ENCODE assay signal across 9 cellular contexts in genomic region chr14:67934087-67934486, GRCh38.
DNase-seq lines count a peak whose midpoint lies in the region; ATAC-seq and TF ChIP-seq lines count a peak whose summit lies in the region.
"Had no signal": no experiment of that assay in that cellular context is flagged by ENCODE, and none has a peak within 500 bp of the region (broad histone marks: within the 10 kb centered on the region; RNA-seq: fewer than 3 reads in every experiment).

No MANE protein-coding gene starts in this region.

- ATAC-seq in RWPE2 (ENCODE audit: low read depth), result peak; percentile 96
- ATAC-seq in GM18519 (IDR thresholded peaks at IDR 0.05; ENCODE audit: low FRiP score, unreplicated experiment), result no peak
- ATAC-seq in HG03442 (IDR thresholded peaks at IDR 0.05; ENCODE audit: unreplicated experiment), result no peak

- H3K4me3 Mint-ChIP-seq in activated naive CD8-positive, alpha-beta T cell, result no peak overlapping the region
- H3K4me3 Mint-ChIP-seq in activated naive CD8-positive, alpha-beta T cell treated with anti-CD3 and anti-CD28 coated beads for 36 hours, result no peak overlapping the region
- H3K4me3 Mint-ChIP-seq in endothelial cell (ENCODE audit: unreplicated experiment), result no peak overlapping the region
- H3K4me3 Mint-ChIP-seq: natural killer cell treated with Interleukin-12 subunit alpha and Interleukin-12 subunit beta and Interleukin-15 and Interleukin-18, amount 100 ng/mL, for 72 hours had no signal

- H3K4me1 Mint-ChIP-seq in activated naive CD8-positive, alpha-beta T cell (ENCODE audit: low read depth), result peaks cover 7% of the 10 kb centered on the region
- H3K4me1 Mint-ChIP-seq in activated naive CD8-positive, alpha-beta T cell treated with anti-CD3 and anti-CD28 coated beads for 36 hours, result peaks cover 6% of the 10 kb centered on the region
- H3K4me1 Mint-ChIP-seq in endothelial cell (ENCODE audit: unreplicated experiment), result peaks cover 18% of the 10 kb centered on the region

- H3K36me3 Mint-ChIP-seq in activated naive CD8-positive, alpha-beta T cell, result peaks cover 11% of the 10 kb centered on the region
- peaks cover 12% of the 10 kb centered on the region for H3K36me3 Mint-ChIP-seq in activated naive CD8-positive, alpha-beta T cell treated with anti-CD3 and anti-CD28 coated beads for 36 hours
- H3K36me3 Mint-ChIP-seq in endothelial cell (ENCODE audit: low read depth, unreplicated experiment), result no peaks in the 10 kb centered on the region

- H3K27me3 ChIP-seq in RWPE2 (ENCODE audit: insufficient read depth, poor library complexity, severe bottlenecking), result no peaks in the 10 kb centered on the region

- H3K27ac Mint-ChIP-seq in activated naive CD8-positive, alpha-beta T cell, result peak overlapping the region; percentile 17
- no peak overlapping the region for H3K27ac Mint-ChIP-seq in activated naive CD8-positive, alpha-beta T cell treated with anti-CD3 and anti-CD28 coated beads for 36 hours
- peak overlapping the region; percentile 4 for H3K27ac Mint-ChIP-seq in endothelial cell (ENCODE audit: unreplicated experiment)

- H3K4me1 ChIP-seq in RWPE2 (ENCODE audit: insufficient read depth, poor library complexity, severe bottlenecking), result peaks cover 14% of the 10 kb centered on the region
- peaks cover 15% of the 10 kb centered on the region for H3K4me1 ChIP-seq in mesodermal cell (ENCODE audit: control insufficient read depth, insufficient read depth, low read length, poor library complexity, severe bottlenecking)

- H3K9me3 ChIP-seq in RWPE2 (ENCODE audit: severe bottlenecking) (peaks cover 4% of the 10 kb centered on the region), mesodermal cell (ENCODE audit: control insufficient read depth, low read length) (peaks cover 6% of the 10 kb centered on the region)

- DNase-seq in activated naive CD8-positive, alpha-beta T cell treated with anti-CD3 and anti-CD28 coated beads for 36 hours, result no peak
- DNase-seq in M059J (ENCODE audit: low read depth), result peak; percentile 79
- DNase-seq in RWPE2 (ENCODE audit: low spot score), result no peak
- peak; percentile 28 for DNase-seq in endothelial cell (ENCODE audit: low spot score)

- peaks cover 16% of the 10 kb centered on the region for H3K9me3 Mint-ChIP-seq in activated naive CD8-positive, alpha-beta T cell (ENCODE audit: low read depth)
- peaks cover 14% of the 10 kb centered on the region for H3K9me3 Mint-ChIP-seq in activated naive CD8-positive, alpha-beta T cell treated with anti-CD3 and anti-CD28 coated beads for 36 hours
- no peaks in the 10 kb centered on the region for H3K9me3 Mint-ChIP-seq in endothelial cell (ENCODE audit: unreplicated experiment)
- H3K9me3 Mint-ChIP-seq: natural killer cell treated with Interleukin-12 subunit alpha and Interleukin-12 subunit beta and Interleukin-15 and Interleukin-18, amount 100 ng/mL, for 72 hours had no signal

- H3K36me3 ChIP-seq in RWPE2 (ENCODE audit: low read depth) (no peaks in the 10 kb centered on the region), mesodermal cell (ENCODE audit: control insufficient read depth, insufficient read depth, low read length) (no peaks in the 10 kb centered on the region)

- H3K27ac ChIP-seq in RWPE2 (ENCODE audit: poor library complexity, severe bottlenecking) (no peak overlapping the region), mesodermal cell (ENCODE audit: low read depth, low read length, severe bottlenecking) (peak overlapping the region; percentile 24)

- no peaks in the 10 kb centered on the region for H3K27me3 Mint-ChIP-seq in activated naive CD8-positive, alpha-beta T cell
- H3K27me3 Mint-ChIP-seq in activated naive CD8-positive, alpha-beta T cell treated with anti-CD3 and anti-CD28 coated beads for 36 hours, result no peaks in the 10 kb centered on the region
- H3K27me3 Mint-ChIP-seq in endothelial cell (ENCODE audit: unreplicated experiment), result peaks cover 3% of the 10 kb centered on the region
- H3K27me3 Mint-ChIP-seq: natural killer cell treated with Interleukin-12 subunit alpha and Interleukin-12 subunit beta and Interleukin-15 and Interleukin-18, amount 100 ng/mL, for 72 hours had no signal

- TF ChIP-seq CTCF in RWPE2 (IDR thresholded peaks at IDR 0.05; ENCODE audit: poor library complexity, severe bottlenecking) (peak; percentile 95), endothelial cell (IDR thresholded peaks at IDR 0.05; ENCODE audit: unreplicated experiment) (peak; percentile 54)

- H3K4me3 ChIP-seq in RWPE2 (ENCODE audit: severe bottlenecking), result no peak overlapping the region
- no peak overlapping the region for H3K4me3 ChIP-seq in mesodermal cell (ENCODE audit: extremely low read depth, insufficient read depth, low read length, poor library complexity, severe bottlenecking)

- WGBS in mesodermal cell (ENCODE audit: insufficient coverage in 2 of 2), 2 experiments, result 0 to 13% methylated on average over 1 of the region's 1 CpG

Comparison
In these comparisons a context has a peak if more than half of its experiments do, and no peak if none do; other contexts are left out.
1. DNase-seq: peak in M059J (single experiment) and endothelial cell (single experiment); none in activated naive CD8-positive, alpha-beta T cell treated with anti-CD3 and anti-CD28 coated beads for 36 hours (single experiment) and RWPE2 (single experiment).